ENCODE assay signal across 1 cellular context in the genomic region with DNA sequence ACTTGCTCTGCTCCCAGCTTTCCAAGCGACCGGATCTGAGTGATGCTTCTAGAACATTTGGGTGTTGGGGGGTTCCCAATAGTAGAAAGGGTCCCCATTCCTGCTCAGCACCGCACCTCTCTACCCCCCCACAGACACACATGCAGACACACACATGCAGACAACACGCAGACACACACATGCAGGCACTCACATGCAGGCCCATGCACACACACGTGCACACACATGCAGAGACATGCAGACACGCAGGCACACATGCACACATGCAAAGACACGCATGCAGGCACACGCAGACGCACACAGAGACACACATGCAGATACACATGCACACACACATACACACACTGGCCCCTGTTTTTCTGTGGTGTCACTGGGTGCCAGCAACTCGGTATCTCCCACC.
TF ChIP-seq lines count a peak whose summit lies in the region.

No MANE protein-coding gene starts in this region.

TF ChIP-seq in H1, 55 proteins besides CTCF, POLR2A, EP300 and RAD21:
- TF ChIP-seq CTBP2 (IDR thresholded peaks at IDR 0.05; ENCODE audit: borderline replicate concordance, insufficient read depth, insufficient read length, low read length) (no peak), TCF12 (IDR thresholded peaks at IDR 0.05; ENCODE audit: low read depth, low read length) (no peak), KDM5A (IDR thresholded peaks at IDR 0.05; ENCODE audit: low read length) (no peak), RFX5 (IDR thresholded peaks at IDR 0.05; ENCODE audit: borderline replicate concordance, low read depth, low read length) (no peak), CBX5 (IDR thresholded peaks at IDR 0.05; ENCODE audit: low read depth, low read length) (no peak), KDM1A (IDR thresholded peaks at IDR 0.05; ENCODE audit: borderline replicate concordance, low read length) (no peak), BACH1 (IDR thresholded peaks at IDR 0.05; ENCODE audit: low read length) (no peak), MAFK (IDR thresholded peaks at IDR 0.05; ENCODE audit: low read depth, low read length) (no peak), SP4 (IDR thresholded peaks at IDR 0.05; ENCODE audit: low read length) (no peak), HDAC6 (IDR thresholded peaks at IDR 0.05; ENCODE audit: low read depth, low read length) (no peak), SP2 (IDR thresholded peaks at IDR 0.05; ENCODE audit: low read length) (no peak), TEAD4 (IDR thresholded peaks at IDR 0.05; ENCODE audit: low read depth, low read length) (no peak), JUND (IDR thresholded peaks at IDR 0.05; ENCODE audit: low read length) (no peak), TAF7 (optimal IDR thresholded peaks at IDR 0.05; ENCODE audit: borderline replicate concordance, low read depth, low read length) (no peak), BRCA1 (IDR thresholded peaks at IDR 0.05; ENCODE audit: low read depth, low read length) (no peak)
- TF ChIP-seq, protein P1, sequence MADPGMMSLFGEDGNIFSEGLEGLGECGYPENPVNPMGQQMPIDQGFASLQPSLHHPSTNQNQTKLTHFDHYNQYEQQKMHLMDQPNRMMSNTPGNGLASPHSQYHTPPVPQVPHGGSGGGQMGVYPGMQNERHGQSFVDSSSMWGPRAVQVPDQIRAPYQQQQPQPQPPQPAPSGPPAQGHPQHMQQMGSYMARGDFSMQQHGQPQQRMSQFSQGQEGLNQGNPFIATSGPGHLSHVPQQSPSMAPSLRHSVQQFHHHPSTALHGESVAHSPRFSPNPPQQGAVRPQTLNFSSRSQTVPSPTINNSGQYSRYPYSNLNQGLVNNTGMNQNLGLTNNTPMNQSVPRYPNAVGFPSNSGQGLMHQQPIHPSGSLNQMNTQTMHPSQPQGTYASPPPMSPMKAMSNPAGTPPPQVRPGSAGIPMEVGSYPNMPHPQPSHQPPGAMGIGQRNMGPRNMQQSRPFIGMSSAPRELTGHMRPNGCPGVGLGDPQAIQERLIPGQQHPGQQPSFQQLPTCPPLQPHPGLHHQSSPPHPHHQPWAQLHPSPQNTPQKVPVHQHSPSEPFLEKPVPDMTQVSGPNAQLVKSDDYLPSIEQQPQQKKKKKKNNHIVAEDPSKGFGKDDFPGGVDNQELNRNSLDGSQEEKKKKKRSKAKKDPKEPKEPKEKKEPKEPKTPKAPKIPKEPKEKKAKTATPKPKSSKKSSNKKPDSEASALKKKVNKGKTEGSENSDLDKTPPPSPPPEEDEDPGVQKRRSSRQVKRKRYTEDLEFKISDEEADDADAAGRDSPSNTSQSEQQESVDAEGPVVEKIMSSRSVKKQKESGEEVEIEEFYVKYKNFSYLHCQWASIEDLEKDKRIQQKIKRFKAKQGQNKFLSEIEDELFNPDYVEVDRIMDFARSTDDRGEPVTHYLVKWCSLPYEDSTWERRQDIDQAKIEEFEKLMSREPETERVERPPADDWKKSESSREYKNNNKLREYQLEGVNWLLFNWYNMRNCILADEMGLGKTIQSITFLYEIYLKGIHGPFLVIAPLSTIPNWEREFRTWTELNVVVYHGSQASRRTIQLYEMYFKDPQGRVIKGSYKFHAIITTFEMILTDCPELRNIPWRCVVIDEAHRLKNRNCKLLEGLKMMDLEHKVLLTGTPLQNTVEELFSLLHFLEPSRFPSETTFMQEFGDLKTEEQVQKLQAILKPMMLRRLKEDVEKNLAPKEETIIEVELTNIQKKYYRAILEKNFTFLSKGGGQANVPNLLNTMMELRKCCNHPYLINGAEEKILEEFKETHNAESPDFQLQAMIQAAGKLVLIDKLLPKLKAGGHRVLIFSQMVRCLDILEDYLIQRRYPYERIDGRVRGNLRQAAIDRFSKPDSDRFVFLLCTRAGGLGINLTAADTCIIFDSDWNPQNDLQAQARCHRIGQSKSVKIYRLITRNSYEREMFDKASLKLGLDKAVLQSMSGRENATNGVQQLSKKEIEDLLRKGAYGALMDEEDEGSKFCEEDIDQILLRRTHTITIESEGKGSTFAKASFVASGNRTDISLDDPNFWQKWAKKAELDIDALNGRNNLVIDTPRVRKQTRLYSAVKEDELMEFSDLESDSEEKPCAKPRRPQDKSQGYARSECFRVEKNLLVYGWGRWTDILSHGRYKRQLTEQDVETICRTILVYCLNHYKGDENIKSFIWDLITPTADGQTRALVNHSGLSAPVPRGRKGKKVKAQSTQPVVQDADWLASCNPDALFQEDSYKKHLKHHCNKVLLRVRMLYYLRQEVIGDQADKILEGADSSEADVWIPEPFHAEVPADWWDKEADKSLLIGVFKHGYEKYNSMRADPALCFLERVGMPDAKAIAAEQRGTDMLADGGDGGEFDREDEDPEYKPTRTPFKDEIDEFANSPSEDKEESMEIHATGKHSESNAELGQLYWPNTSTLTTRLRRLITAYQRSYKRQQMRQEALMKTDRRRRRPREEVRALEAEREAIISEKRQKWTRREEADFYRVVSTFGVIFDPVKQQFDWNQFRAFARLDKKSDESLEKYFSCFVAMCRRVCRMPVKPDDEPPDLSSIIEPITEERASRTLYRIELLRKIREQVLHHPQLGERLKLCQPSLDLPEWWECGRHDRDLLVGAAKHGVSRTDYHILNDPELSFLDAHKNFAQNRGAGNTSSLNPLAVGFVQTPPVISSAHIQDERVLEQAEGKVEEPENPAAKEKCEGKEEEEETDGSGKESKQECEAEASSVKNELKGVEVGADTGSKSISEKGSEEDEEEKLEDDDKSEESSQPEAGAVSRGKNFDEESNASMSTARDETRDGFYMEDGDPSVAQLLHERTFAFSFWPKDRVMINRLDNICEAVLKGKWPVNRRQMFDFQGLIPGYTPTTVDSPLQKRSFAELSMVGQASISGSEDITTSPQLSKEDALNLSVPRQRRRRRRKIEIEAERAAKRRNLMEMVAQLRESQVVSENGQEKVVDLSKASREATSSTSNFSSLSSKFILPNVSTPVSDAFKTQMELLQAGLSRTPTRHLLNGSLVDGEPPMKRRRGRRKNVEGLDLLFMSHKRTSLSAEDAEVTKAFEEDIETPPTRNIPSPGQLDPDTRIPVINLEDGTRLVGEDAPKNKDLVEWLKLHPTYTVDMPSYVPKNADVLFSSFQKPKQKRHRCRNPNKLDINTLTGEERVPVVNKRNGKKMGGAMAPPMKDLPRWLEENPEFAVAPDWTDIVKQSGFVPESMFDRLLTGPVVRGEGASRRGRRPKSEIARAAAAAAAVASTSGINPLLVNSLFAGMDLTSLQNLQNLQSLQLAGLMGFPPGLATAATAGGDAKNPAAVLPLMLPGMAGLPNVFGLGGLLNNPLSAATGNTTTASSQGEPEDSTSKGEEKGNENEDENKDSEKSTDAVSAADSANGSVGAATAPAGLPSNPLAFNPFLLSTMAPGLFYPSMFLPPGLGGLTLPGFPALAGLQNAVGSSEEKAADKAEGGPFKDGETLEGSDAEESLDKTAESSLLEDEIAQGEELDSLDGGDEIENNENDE (IDR thresholded peaks at IDR 0.05; ENCODE audit: insufficient replicate concordance, low read length) = no peak
